ENCODE assay signal across 11 cellular contexts in genomic region chr5:53991942-53992341, GRCh38.
DNase-seq lines count a peak whose midpoint lies in the region; ATAC-seq and TF ChIP-seq lines count a peak whose summit lies in the region.
"Had no signal": no experiment of that assay in that cellular context is flagged by ENCODE, and none has a peak within 500 bp of the region (broad histone marks: within the 10 kb centered on the region; RNA-seq: fewer than 3 reads in every experiment).

No MANE protein-coding gene starts in this region.

- DNase-seq in cardiac muscle cell (ENCODE audit: low read depth in 1 of 2, low spot score in 1 of 2): peak in 1 of 2 donors; percentile 58
- DNase-seq in left cardiac atrium: no peak
- peak; percentile 20 for DNase-seq in NCI-H345 (lab: John Stamatoyannopoulos, UW)
- no peak for DNase-seq in dorsolateral prefrontal cortex
- no peak for DNase-seq in smooth muscle cell (lab: John Stamatoyannopoulos, UW; ENCODE audit: unreplicated experiment)
- DNase-seq in HCEC 1CT: no peak
- no peak for DNase-seq in NCI-H1436 (lab: John Stamatoyannopoulos, UW)
- DNase-seq: hippocampal formation, SIG-M5 had no signal

- ATAC-seq in left cardiac atrium (no peak), HG03108 (IDR thresholded peaks at IDR 0.05; ENCODE audit: unreplicated experiment) (no peak)
- ATAC-seq: sciatic nerve had no signal

- H3K4me1 ChIP-seq in cardiac muscle cell (ENCODE audit: low read depth): no peaks in the 10 kb centered on the region
- peaks cover 33% of the 10 kb centered on the region for H3K4me1 ChIP-seq in smooth muscle cell (ENCODE audit: low read depth)

- H3F3A ChIP-seq in smooth muscle cell (ENCODE audit: low read depth): no peaks in the 10 kb centered on the region

- no peak overlapping the region for H3K9ac ChIP-seq in smooth muscle cell (ENCODE audit: low read depth)

- TF ChIP-seq CTCF in cardiac muscle cell (IDR thresholded peaks at IDR 0.05; ENCODE audit: low read depth, low read length) (peak; percentile 52), dorsolateral prefrontal cortex (IDR thresholded peaks at IDR 0.05 in 54 of 56, conservative IDR thresholded peaks at IDR 0.05 in 2 of 56; ENCODE audit: low read depth in 1 of 56, partially characterized antibody in 56 of 56) (peak in 32 of 56 donors; percentile 7 to 47 (median 24)), smooth muscle cell (IDR thresholded peaks at IDR 0.05; ENCODE audit: borderline replicate concordance, insufficient read depth, poor library complexity, severe bottlenecking) (peak; percentile 25)

- H3K79me2 ChIP-seq in smooth muscle cell (ENCODE audit: low read depth): no peaks in the 10 kb centered on the region

- 98% methylated on average over 4 of the region's 4 CpGs for WGBS in smooth muscle cell (ENCODE audit: low lambda C conversion rate)

- H3K27ac ChIP-seq in cardiac muscle cell (no peak overlapping the region), dorsolateral prefrontal cortex (no peak overlapping the region), smooth muscle cell (ENCODE audit: low read depth) (no peak overlapping the region)

- H3K9me3 ChIP-seq in cardiac muscle cell (ENCODE audit: low read depth) (no peaks in the 10 kb centered on the region), smooth muscle cell (replicated peaks; ENCODE audit: low read depth) (no peaks in the 10 kb centered on the region)

- H3K4me2 ChIP-seq in smooth muscle cell: no peak overlapping the region

- H3K4me3 ChIP-seq in cardiac muscle cell (no peak overlapping the region), dorsolateral prefrontal cortex (no peak overlapping the region), smooth muscle cell (no peak overlapping the region)

- H4K20me1 ChIP-seq in smooth muscle cell (ENCODE audit: low read depth): no peaks in the 10 kb centered on the region

- intact Hi-C loops in left cardiac atrium (cut with DNase I) (no loop called here), dorsolateral prefrontal cortex (cut with DNase I) (no loop called here)

- H2AFZ ChIP-seq in smooth muscle cell (ENCODE audit: low read depth): no peak overlapping the region

- H3K36me3 ChIP-seq in cardiac muscle cell (no peaks in the 10 kb centered on the region), smooth muscle cell (ENCODE audit: low read depth) (no peaks in the 10 kb centered on the region)

- no peaks in the 10 kb centered on the region for H3K27me3 ChIP-seq in cardiac muscle cell
- no peaks in the 10 kb centered on the region for H3K27me3 ChIP-seq in dorsolateral prefrontal cortex
- no peaks in the 10 kb centered on the region for H3K27me3 ChIP-seq in smooth muscle cell (ENCODE audit: low read depth)
